8 cellular contexts compared by ENCODE assay signal in the genomic region with DNA sequence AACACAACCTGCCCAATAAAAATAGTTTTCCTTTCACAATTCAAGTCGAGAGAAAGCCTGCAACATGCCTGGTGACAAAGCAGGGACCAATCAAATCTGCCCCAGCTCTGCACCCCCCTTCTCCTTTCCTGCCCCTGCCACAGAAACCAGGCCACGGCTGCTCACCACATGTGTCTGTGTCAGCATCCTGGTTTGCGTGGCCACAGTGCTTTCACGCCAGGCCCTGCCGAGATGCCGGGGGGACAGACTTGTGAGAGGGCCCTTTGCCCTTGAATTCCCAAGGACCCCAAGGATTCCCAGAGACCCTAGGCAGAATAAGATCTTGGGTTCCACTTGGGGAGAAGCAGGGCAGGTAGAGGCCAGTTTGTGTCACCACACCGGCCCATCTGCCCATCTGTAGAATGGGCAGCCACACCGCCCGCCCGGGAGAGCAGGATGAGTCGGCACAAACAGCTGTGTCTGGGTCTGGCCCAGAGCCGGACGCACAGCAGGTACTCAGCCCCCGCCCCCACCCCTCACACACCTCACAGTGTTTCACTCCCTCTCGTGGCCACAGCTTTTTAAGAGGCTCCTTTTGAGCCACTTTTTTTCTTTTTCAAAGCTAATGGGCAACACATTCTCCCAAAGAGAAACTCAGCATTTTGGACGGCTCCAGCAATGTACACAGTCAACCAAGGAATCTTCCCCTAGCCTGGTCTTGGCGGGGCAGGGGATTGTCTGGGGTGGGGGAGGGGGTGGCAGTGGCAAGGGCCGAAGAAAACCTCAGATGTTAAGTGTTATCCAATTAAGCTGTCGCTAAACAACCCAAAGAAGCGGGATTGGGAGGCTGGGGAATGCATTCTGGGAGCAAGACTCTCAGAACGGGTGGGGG. TPM values are rescaled to one million over a fixed set of nuclear protein-coding genes. Genes with fewer than 3 reads are reported as not detected.
A peak's percentile ranks its signal among the peaks of the same experiment; 100 is the strongest.
DNase-seq lines count a peak whose midpoint lies in the region; ATAC-seq and TF ChIP-seq lines count a peak whose summit lies in the region.

No MANE protein-coding gene starts in this region.

- peaks cover 9% of the 10 kb centered on the region for H3K9me3 Mint-ChIP-seq in stimulated activated memory B cell treated with anti-CD40 and anti-IgM and Interleukin-4, amounts not matched to agents 10 μg/mL and 1 μg/mL and 100 μg/mL, for 72 hours

- H3K9me3 ChIP-seq in prostate gland = no peaks in the 10 kb centered on the region

- H3K36me3 ChIP-seq in prostate gland = no peaks in the 10 kb centered on the region

- H3K27ac Mint-ChIP-seq in stimulated activated memory B cell treated with anti-CD40 and anti-IgM and Interleukin-4, amounts not matched to agents 10 μg/mL and 1 μg/mL and 100 μg/mL, for 72 hours = no peak overlapping the region

- no peak overlapping the region for H3K4me3 Mint-ChIP-seq in stimulated activated memory B cell treated with anti-CD40 and anti-IgM and Interleukin-4, amounts not matched to agents 10 μg/mL and 1 μg/mL and 100 μg/mL, for 72 hours

- WGBS in prostate gland = 49% methylated on average over 21 of the region's 21 CpGs

- no peaks in the 10 kb centered on the region for H3K36me3 Mint-ChIP-seq in stimulated activated memory B cell treated with anti-CD40 and anti-IgM and Interleukin-4, amounts not matched to agents 10 μg/mL and 1 μg/mL and 100 μg/mL, for 72 hours

- TF ChIP-seq POLR2A in prostate gland (IDR thresholded peaks at IDR 0.05) = no peak

- no peaks in the 10 kb centered on the region for H3K4me1 Mint-ChIP-seq in stimulated activated memory B cell treated with anti-CD40 and anti-IgM and Interleukin-4, amounts not matched to agents 10 μg/mL and 1 μg/mL and 100 μg/mL, for 72 hours

- TF ChIP-seq CTCF in AG10803 (conservative IDR thresholded peaks at IDR 0.05; ENCODE audit: low read length) (peak; percentile 32), astrocyte of the cerebellum (IDR thresholded peaks at IDR 0.05; ENCODE audit: low read depth, low read length, missing control alignments) (peak; percentile 19), prostate gland (IDR thresholded peaks at IDR 0.05) (no peak)

- H3K4me3 ChIP-seq in AG10803 (ENCODE audit: low read length) = no peak overlapping the region
- H3K4me3 ChIP-seq in astrocyte of the cerebellum (ENCODE audit: low read depth, low read length) = no peak overlapping the region
- no peak overlapping the region for H3K4me3 ChIP-seq in prostate gland

- peaks cover 3% of the 10 kb centered on the region for H3K27me3 ChIP-seq in prostate gland (replicated peaks; ENCODE audit: insufficient read depth)

- no peaks in the 10 kb centered on the region for H3K27me3 Mint-ChIP-seq in stimulated activated memory B cell treated with anti-CD40 and anti-IgM and Interleukin-4, amounts not matched to agents 10 μg/mL and 1 μg/mL and 100 μg/mL, for 72 hours

- peak overlapping the region in 1 of 2 donors; percentile 5 for H3K27ac ChIP-seq in prostate gland

- DNase-seq in AG10803 (ENCODE audit: low read depth) (peak; percentile 35), T-helper 9 cell (peak; percentile 85), astrocyte of the cerebellum (ENCODE audit: low read depth) (no peak), prostate gland (ENCODE audit: low spot score) (peak; percentile 36), NCI-H1105 (lab: John Stamatoyannopoulos, UW) (no peak)

- no peaks in the 10 kb centered on the region for H3K4me1 ChIP-seq in prostate gland (replicated peaks)

- in situ Hi-C loops in astrocyte of the cerebellum (cut with HindIII; ENCODE audit: low sequenced_read_pairs) = no loop called here

- ATAC-seq in stimulated activated memory B cell treated with anti-CD40 and anti-IgM and Interleukin-4, amounts not matched to agents 10 μg/mL and 1 μg/mL and 100 μg/mL, for 72 hours = no peak
- ATAC-seq in GM18868 (IDR thresholded peaks at IDR 0.05; ENCODE audit: unreplicated experiment) (no peak), GM19035 (IDR thresholded peaks at IDR 0.05; ENCODE audit: unreplicated experiment) (no peak)

- intact Hi-C loops in prostate gland (cut with DNase I) = no loop called here

RNA-seq across cellular contexts. Expression of a gene that starts 41.5 kb away (rescaled TPM):
- 1 to 10 TPM; 2.8 to 5.4 TPM for total RNA-seq in prostate gland

Comparison
In these comparisons a context has a peak if more than half of its experiments do, and no peak if none do; other contexts are left out.
1. DNase-seq: peak in AG10803 (single experiment), T-helper 9 cell (single experiment) and prostate gland (single experiment); none in astrocyte of the cerebellum (single experiment) and NCI-H1105 (single experiment).
2. CTCF ChIP-seq: peak in AG10803 (single experiment) and astrocyte of the cerebellum (single experiment); none in prostate gland (0 of 4).